26 cellular contexts compared by ENCODE assay signal in genomic region chr3:187831125-187832051, GRCh38.
DNase-seq lines count a peak whose midpoint lies in the region; ATAC-seq, FAIRE-seq and TF ChIP-seq lines count a peak whose summit lies in the region.
"Had no signal": no experiment of that assay in that cellular context is flagged by ENCODE, and none has a peak within 500 bp of the region (broad histone marks: within the 10 kb centered on the region; RNA-seq: fewer than 3 reads in every experiment).

No MANE protein-coding gene starts in this region.

- no peak for TF ChIP-seq RAD21 in HepG2 (CRISPR knock-in tag; IDR thresholded peaks at IDR 0.05)

- no peak overlapping the region for H2AFZ ChIP-seq in HepG2 (ENCODE audit: low read length)

- intact Hi-C loops in HepG2 (cut with micrococcal nuclease; ENCODE audit: unreplicated experiment) = no loop called here
- intact Hi-C loops in right lobe of liver (cut with DNase I) = no loop called here
- intact Hi-C loops in Right ventricle myocardium inferior (cut with DNase I) = no loop called here

- no peaks in the 10 kb centered on the region for H3K9me3 ChIP-seq in HepG2 (ENCODE audit: low read length)
- no peaks in the 10 kb centered on the region for H3K9me3 ChIP-seq in right lobe of liver
- H3K9me3 ChIP-seq in lung (ENCODE audit: control insufficient read depth in 2 of 2, insufficient read depth in 1 of 2, low read length in 1 of 2) = no peaks in the 10 kb centered on the region
- H3K9me3 ChIP-seq: tibial artery had no signal

- TF ChIP-seq POLR2A in HepG2 (IDR thresholded peaks at IDR 0.05; ENCODE audit: insufficient read depth in 1 of 2, low read depth in 2 of 2, low read length in 2 of 2) (no peak), right lobe of liver (IDR thresholded peaks at IDR 0.05) (no peak)

- in situ Hi-C loops in HepG2 (cut with HindIII; ENCODE audit: extremely low pct_ligation_motif_present, low pct_unique_long_range_greater_than_20kb) = no loop called here

- WGBS in HepG2 (ENCODE audit: low lambda C conversion rate) = 27% methylated on average over 7 of the region's 9 CpGs
- WGBS in right lobe of liver (ENCODE audit: insufficient coverage, low coverage, low lambda C conversion rate, missing lambda C conversion rate) = 79% methylated on average over 4 of the region's 9 CpGs
- 84 to 92% methylated on average over 9 of the region's 9 CpGs for WGBS in lung, 2 donors

- H3K79me2 ChIP-seq in HepG2 (ENCODE audit: insufficient read depth, low read length) = no peaks in the 10 kb centered on the region

- no TSS peak for BruUV-seq in HepG2 (replicated peaks; lab: Mats Ljungman, UMichigan)

- no peaks in the 10 kb centered on the region for H4K20me1 ChIP-seq in HepG2 (ENCODE audit: insufficient read depth, low read length)

- POLR2A ChIA-PET in HepG2 (lab: Yijun Ruan, JAX) = no interaction called here

- no peak for FAIRE-seq in HepG2 (lab: Jason Lieb, UNC)
- no peak for FAIRE-seq in urothelium cell line (lab: Jason Lieb, UNC)
- FAIRE-seq: endothelial cell of umbilical vein, H1 had no signal

- DNase-seq in HepG2 (ENCODE audit: low spot score) (no peak), right lobe of liver (no peak), amniotic epithelial cell (ENCODE audit: low read depth) (peak; percentile 45), lung (ENCODE audit: low spot score) (no peak), urothelium cell line (ENCODE audit: low spot score) (peak; percentile 14), Right ventricle myocardium inferior (ENCODE audit: missing footprints) (no peak)
- DNase-seq: activated CD4-positive, alpha-beta T cell treated with anti-CD3 and anti-CD28 coated beads for 48 hours; activated T-cell treated with anti-CD3 and anti-CD28 coated beads, Interleukin-2, amount 50 U/mL, for 4 hours; cerebellar nuclear complex; glutamatergic neuron; KBM-7; kidney glomerular epithelial cell; MM.1S; NCI-H1417; NCI-H2029 treated with DMSO at 0.1 percent for 48 hours; NCI-H226; NCI-H748 treated with DMSO at 0.1 percent for 48 hours; stimulated activated CD8-positive, alpha-beta memory T cell treated with anti-CD3 and anti-CD28 coated beads, Interleukin-4, amount 100 ng/mL, for 48 hours; stomach; tibial artery; WERI-Rb-1 had no signal

- no peak overlapping the region for H3K27ac ChIP-seq in HepG2 (ENCODE audit: extremely low read length, insufficient read depth, low read length)
- no peak overlapping the region for H3K27ac ChIP-seq in right lobe of liver
- H3K27ac ChIP-seq in lung (ENCODE audit: low read depth in 1 of 2, low read length in 1 of 2) = no peak overlapping the region
- H3K27ac ChIP-seq: RWPE1, stomach, tibial artery, WERI-Rb-1 had no signal

- H3K4me1 ChIP-seq in HepG2 (ENCODE audit: insufficient read depth, low read length) (peaks cover 44% of the 10 kb centered on the region), right lobe of liver (no peaks in the 10 kb centered on the region), lung (ENCODE audit: control insufficient read depth in 2 of 2, insufficient read depth in 2 of 2, low read length in 2 of 2) (no peaks in the 10 kb centered on the region)
- H3K4me1 ChIP-seq: stomach, tibial artery had no signal

- H3K4me3 ChIP-seq in HepG2 (replicated peaks in 1 of 3; ENCODE audit: insufficient read depth in 1 of 3, low read depth in 2 of 3, low read length in 3 of 3) = no peak overlapping the region
- H3K4me3 ChIP-seq in right lobe of liver = no peak overlapping the region
- H3K4me3 ChIP-seq in lung = no peak overlapping the region
- H3K4me3 ChIP-seq: stomach, tibial artery had no signal

- H3K27me3 ChIP-seq in HepG2 (ENCODE audit: control insufficient read depth in 1 of 2, insufficient read depth in 2 of 2, low read length in 2 of 2) (no peaks in the 10 kb centered on the region), right lobe of liver (no peaks in the 10 kb centered on the region), lung (ENCODE audit: control insufficient read depth, insufficient read depth) (no peaks in the 10 kb centered on the region)
- H3K27me3 ChIP-seq: stomach, tibial artery had no signal

- peak overlapping the region; percentile 9; the same call in 1 of the 2 replicates for H3K4me2 ChIP-seq in HepG2 (ENCODE audit: low read depth, low read length)

- TF ChIP-seq CTCF in HepG2 (CRISPR knock-in tag; IDR thresholded peaks at IDR 0.05) (no peak), right lobe of liver (IDR thresholded peaks at IDR 0.05) (no peak), lung (IDR thresholded peaks at IDR 0.05; ENCODE audit: control extremely low read depth, extremely low read depth) (no peak)

- ATAC-seq in HepG2 (peak; percentile 59), right lobe of liver (no peak), lung (ENCODE audit: insufficient read depth, low FRiP score) (peak; percentile 19), Right ventricle myocardium inferior (no peak), HG03521 (IDR thresholded peaks at IDR 0.05; ENCODE audit: unreplicated experiment) (no peak), HG02623 (IDR thresholded peaks at IDR 0.05; ENCODE audit: unreplicated experiment) (no peak)
- ATAC-seq: activated T-cell treated with anti-CD3 and anti-CD28 coated beads, Interleukin-2, amount 50 U/mL, for 4 hours had no signal

- TF ChIP-seq EP300 in HepG2 (IDR thresholded peaks at IDR 0.05; ENCODE audit: low read depth in 2 of 2, low read length in 2 of 2) (no peak), HepG2 (CRISPR knock-in tag; IDR thresholded peaks at IDR 0.05; ENCODE audit: borderline replicate concordance) (no peak)

- H3K36me3 ChIP-seq in HepG2 (replicated peaks in 1 of 2; ENCODE audit: control insufficient read depth in 1 of 2, insufficient read depth in 2 of 2, low read length in 2 of 2) (no peaks in the 10 kb centered on the region), right lobe of liver (no peaks in the 10 kb centered on the region), lung (ENCODE audit: control insufficient read depth in 2 of 2, insufficient read depth in 2 of 2, low read length in 2 of 2) (no peaks in the 10 kb centered on the region)
- H3K36me3 ChIP-seq: stomach, tibial artery, WERI-Rb-1 had no signal

- CTCF ChIA-PET in HepG2 (lab: Yijun Ruan, JAX; ENCODE audit: low intra/inter-chr PET ratio, low total read pairs) = no interaction called here

- H3K9ac ChIP-seq in HepG2 (ENCODE audit: insufficient read depth, low read depth, low read length) = no peak overlapping the region

TF ChIP-seq in HepG2, 621 proteins besides CTCF, POLR2A, EP300 and RAD21 (continues in another document):
- peak; percentile 59 for TF ChIP-seq ARID5B (CRISPR knock-in tag; IDR thresholded peaks at IDR 0.05)
- TF ChIP-seq FIP1L1 (IDR thresholded peaks at IDR 0.05; ENCODE audit: borderline replicate concordance, insufficient read depth, low read depth, low read length) = no peak
- 0 out of 2 replicates have a peak, but pooled peaks have one; percentile 29 for TF ChIP-seq RARA (CRISPR knock-in tag; IDR thresholded peaks at IDR 0.05)
- TF ChIP-seq GATAD2A (CRISPR knock-in tag; IDR thresholded peaks at IDR 0.05) = 0 out of 2 replicates have a peak, but pooled peaks have one; percentile 10
- no peak for TF ChIP-seq TP53 (CRISPR knock-in tag; conservative IDR thresholded peaks at IDR 0.05)
- no peak for TF ChIP-seq SOX13 (IDR thresholded peaks at IDR 0.05)
- peak in 1 of 2 experiments; percentile 51; a peak in 2 of 4 replicates for TF ChIP-seq SOX13 (CRISPR knock-in tag; conservative IDR thresholded peaks at IDR 0.05 in 1 of 2, IDR thresholded peaks at IDR 0.05 in 1 of 2)
- no peak for TF ChIP-seq HINFP (CRISPR knock-in tag; IDR thresholded peaks at IDR 0.05; ENCODE audit: low read depth)
- no peak for TF ChIP-seq ZNF7 (CRISPR knock-in tag; IDR thresholded peaks at IDR 0.05)

Comparison
In these comparisons a context has a peak if more than half of its experiments do, and no peak if none do; other contexts are left out.
1. ATAC-seq: peak in HepG2 (single experiment) and lung (single experiment); none in right lobe of liver (0 of 4), Right ventricle myocardium inferior (single experiment), HG03521 (single experiment) and HG02623 (single experiment).
2. DNase-seq: peak in amniotic epithelial cell (single experiment) and urothelium cell line (single experiment); none in HepG2 (single experiment), right lobe of liver (0 of 3), lung (single experiment) and Right ventricle myocardium inferior (single experiment).